ENCODE assay signal across 22 cellular contexts in the genomic region with DNA sequence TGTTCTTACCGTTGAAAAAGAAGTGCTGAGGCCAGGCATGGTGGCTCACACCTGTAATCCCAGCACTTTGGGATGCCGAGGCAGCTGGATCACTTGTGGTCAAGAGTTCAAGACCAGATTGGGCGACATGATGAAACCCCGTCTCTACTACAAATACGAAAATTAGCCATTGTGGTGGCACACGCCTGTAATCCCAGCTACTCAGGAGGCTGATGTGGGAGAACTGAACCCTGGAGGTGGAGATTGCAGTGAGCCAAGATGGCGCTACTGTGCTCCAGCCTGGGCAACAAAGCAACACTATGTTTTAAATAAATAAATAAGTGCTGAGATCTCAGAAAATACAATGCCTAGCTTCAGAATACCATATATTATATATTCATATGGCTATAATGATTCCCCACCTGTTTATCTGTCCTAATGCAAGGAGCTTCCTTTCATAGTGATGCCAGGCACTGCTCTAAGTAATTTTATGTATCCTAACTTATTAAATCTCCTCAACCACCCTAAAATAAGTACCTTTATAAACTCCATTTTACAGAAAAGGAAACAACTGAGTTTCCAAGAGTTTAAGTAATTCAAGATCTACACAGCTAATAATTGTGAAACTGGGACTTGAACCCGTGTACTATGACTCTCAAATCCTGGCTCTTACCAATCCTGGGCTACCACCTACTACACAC. TPM values are rescaled to one million over a fixed set of nuclear protein-coding genes. Genes with fewer than 3 reads are reported as not detected.
DNase-seq lines count a peak whose midpoint lies in the region; ATAC-seq and TF ChIP-seq lines count a peak whose summit lies in the region.
"Had no signal": no experiment of that assay in that cellular context is flagged by ENCODE, and none has a peak within 500 bp of the region (broad histone marks: within the 10 kb centered on the region; RNA-seq: fewer than 3 reads in every experiment).

No MANE protein-coding gene starts in this region.

- H3K9me3 ChIP-seq in Panc1 (ENCODE audit: control insufficient read depth, insufficient read depth, low read depth, low read length) (no peaks in the 10 kb centered on the region), MM.1S (replicated peaks; ENCODE audit: insufficient read depth, low read length) (no peaks in the 10 kb centered on the region)
- H3K9me3 ChIP-seq: adrenal gland, MG63, thoracic aorta had no signal

- H2AFZ ChIP-seq in MM.1S (ENCODE audit: low read length), result no peak overlapping the region

- H3K9me3 Mint-ChIP-seq in activated CD8-positive, alpha-beta memory T cell treated with anti-CD3 and anti-CD28 coated beads, Interleukin-2, amount 10 ng/mL, durations not matched to agents 7 days and 5 days (ENCODE audit: low read depth), result no peaks in the 10 kb centered on the region
- no peaks in the 10 kb centered on the region for H3K9me3 Mint-ChIP-seq in stimulated activated effector memory CD8-positive, alpha-beta T cell treated with anti-CD3 and anti-CD28 coated beads, Interleukin-12 subunit alpha, Interleukin-12 subunit beta, amount 100 ng/mL, for 72 hours
- H3K9me3 Mint-ChIP-seq: CD4-positive, CD25-positive, alpha-beta regulatory T cell; effector memory CD8-positive, alpha-beta T cell; neural crest cell had no signal

- peak overlapping the region; percentile 7 for H3K27ac Mint-ChIP-seq in activated CD8-positive, alpha-beta memory T cell treated with anti-CD3 and anti-CD28 coated beads, Interleukin-2, amount 10 ng/mL, durations not matched to agents 7 days and 5 days
- H3K27ac Mint-ChIP-seq in stimulated activated effector memory CD8-positive, alpha-beta T cell treated with anti-CD3 and anti-CD28 coated beads, Interleukin-12 subunit alpha, Interleukin-12 subunit beta, amount 100 ng/mL, for 72 hours, result peak overlapping the region; percentile 13

- peaks cover 16% of the 10 kb centered on the region for H3K36me3 ChIP-seq in Panc1 (ENCODE audit: control insufficient read depth, insufficient read depth, low read length)
- H3K36me3 ChIP-seq in MM.1S (replicated peaks; ENCODE audit: insufficient read depth, low read length), result no peaks in the 10 kb centered on the region
- H3K36me3 ChIP-seq: adrenal gland, thoracic aorta had no signal

- H4K20me1 ChIP-seq in MM.1S (ENCODE audit: insufficient read depth, low read length), result no peaks in the 10 kb centered on the region

- BruUV-seq in Panc1 (replicated peaks; lab: Mats Ljungman, UMichigan), result no TSS peak

- no peak overlapping the region for H3K4me2 ChIP-seq in MM.1S (ENCODE audit: low read depth, low read length)

- no peak for ATAC-seq in activated CD8-positive, alpha-beta memory T cell treated with anti-CD3 and anti-CD28 coated beads, Interleukin-2, amount 10 ng/mL, durations not matched to agents 7 days and 5 days
- ATAC-seq in Panc1 (no peak), GM19397 (IDR thresholded peaks at IDR 0.05; ENCODE audit: unreplicated experiment) (no peak)
- no peak for ATAC-seq in stimulated activated effector memory CD8-positive, alpha-beta T cell treated with anti-CD3 and anti-CD28 coated beads, Interleukin-12 subunit alpha, Interleukin-12 subunit beta, amount 100 ng/mL, for 72 hours
- ATAC-seq: effector memory CD8-positive, alpha-beta T cell had no signal

- POLR2A ChIA-PET in Panc1 (lab: Charles Lee), result interaction anchor here (0.6 to 2.3 kb wide), 9 partner anchors 35 to 1361 kb away, joined by 3 to 11 read pairs (median 3); no protein-coding TSS in a partner anchor

- H3F3A ChIP-seq in MM.1S (ENCODE audit: insufficient read depth, low read length), result peaks cover 18% of the 10 kb centered on the region; the same call in 1 of the 2 replicates

- H3K36me3 Mint-ChIP-seq in activated CD8-positive, alpha-beta memory T cell treated with anti-CD3 and anti-CD28 coated beads, Interleukin-2, amount 10 ng/mL, durations not matched to agents 7 days and 5 days, result peaks cover 31% of the 10 kb centered on the region
- peaks cover 51% of the 10 kb centered on the region for H3K36me3 Mint-ChIP-seq in stimulated activated effector memory CD8-positive, alpha-beta T cell treated with anti-CD3 and anti-CD28 coated beads, Interleukin-12 subunit alpha, Interleukin-12 subunit beta, amount 100 ng/mL, for 72 hours
- H3K36me3 Mint-ChIP-seq: CD4-positive, CD25-positive, alpha-beta regulatory T cell had no signal

- peaks cover 75% of the 10 kb centered on the region for H3K4me1 ChIP-seq in Panc1 (ENCODE audit: control insufficient read depth, insufficient read depth, low read length)
- H3K4me1 ChIP-seq in MM.1S (ENCODE audit: low read length), result peaks cover 11% of the 10 kb centered on the region; the same call in 1 of the 2 replicates

- peaks cover 80% of the 10 kb centered on the region for H3K4me1 Mint-ChIP-seq in activated CD8-positive, alpha-beta memory T cell treated with anti-CD3 and anti-CD28 coated beads, Interleukin-2, amount 10 ng/mL, durations not matched to agents 7 days and 5 days
- H3K4me1 Mint-ChIP-seq in stimulated activated effector memory CD8-positive, alpha-beta T cell treated with anti-CD3 and anti-CD28 coated beads, Interleukin-12 subunit alpha, Interleukin-12 subunit beta, amount 100 ng/mL, for 72 hours, result peaks cover 57% of the 10 kb centered on the region

- H3K27me3 Mint-ChIP-seq in activated CD8-positive, alpha-beta memory T cell treated with anti-CD3 and anti-CD28 coated beads, Interleukin-2, amount 10 ng/mL, durations not matched to agents 7 days and 5 days, result no peaks in the 10 kb centered on the region
- H3K27me3 Mint-ChIP-seq: CD4-positive, CD25-positive, alpha-beta regulatory T cell; effector memory CD8-positive, alpha-beta T cell had no signal

- TF ChIP-seq CTCF in Panc1 (IDR thresholded peaks at IDR 0.05) (no peak), choroid plexus epithelial cell (conservative IDR thresholded peaks at IDR 0.05; ENCODE audit: low read depth, low read length) (no peak), MM.1S (IDR thresholded peaks at IDR 0.05; ENCODE audit: low read length) (no peak)

- in situ Hi-C loops in Panc1 (cut with HindIII; ENCODE audit: low pct_unique_long_range_greater_than_20kb, low sequenced_read_pairs), result no loop called here

- CTCF ChIA-PET in activated CD8-positive, alpha-beta memory T cell treated with anti-CD3 and anti-CD28 coated beads, Interleukin-2, amount 10 ng/mL, durations not matched to agents 7 days and 5 days (lab: Charles Lee), result interaction anchor here (1.4 to 6.0 kb wide), 5 partner anchors 8 to 207 kb away, joined by 3 to 86 read pairs (median 4); partner anchors contain the start of gene PHLDA1
- CTCF ChIA-PET in Panc1 (lab: Charles Lee), result interaction anchor here (0.6 kb wide), 1 partner anchor 515 kb away, joined by 5 read pairs; no protein-coding TSS in a partner anchor

- intact Hi-C loops in Panc1 (cut with micrococcal nuclease; ENCODE audit: unreplicated experiment), result loop anchor here (2.0 to 10.0 kb wide), 4 partner anchors 42 to 317 kb away; no protein-coding TSS in a partner anchor

- no peaks in the 10 kb centered on the region for H3K27me3 ChIP-seq in Panc1 (ENCODE audit: control insufficient read depth, insufficient read depth, low read length)
- no peaks in the 10 kb centered on the region for H3K27me3 ChIP-seq in MM.1S (replicated peaks; ENCODE audit: insufficient read depth, low read length)
- H3K27me3 ChIP-seq: adrenal gland, MG63 had no signal

- peaks cover 11% of the 10 kb centered on the region for H3K79me2 ChIP-seq in MM.1S (ENCODE audit: low read length)

- H3K4me3 Mint-ChIP-seq in activated CD8-positive, alpha-beta memory T cell treated with anti-CD3 and anti-CD28 coated beads, Interleukin-2, amount 10 ng/mL, durations not matched to agents 7 days and 5 days, result no peak overlapping the region
- no peak overlapping the region for H3K4me3 Mint-ChIP-seq in stimulated activated effector memory CD8-positive, alpha-beta T cell treated with anti-CD3 and anti-CD28 coated beads, Interleukin-12 subunit alpha, Interleukin-12 subunit beta, amount 100 ng/mL, for 72 hours
- H3K4me3 Mint-ChIP-seq: CD4-positive, CD25-positive, alpha-beta regulatory T cell; effector memory CD8-positive, alpha-beta T cell; neural crest cell had no signal

- H3K4me3 ChIP-seq in Panc1 (ENCODE audit: low read depth in 2 of 2, low read length in 2 of 2), result no peak overlapping the region
- H3K4me3 ChIP-seq in choroid plexus epithelial cell (ENCODE audit: low read depth, low read length), result no peak overlapping the region
- H3K4me3 ChIP-seq in MM.1S (ENCODE audit: low read length), result no peak overlapping the region
- H3K4me3 ChIP-seq: adrenal gland, MG63, thoracic aorta had no signal

- DNase-seq in activated CD8-positive, alpha-beta memory T cell treated with anti-CD3 and anti-CD28 coated beads, Interleukin-2, amount 10 ng/mL, durations not matched to agents 7 days and 5 days, result no peak
- DNase-seq in activated CD8-positive, alpha-beta memory T cell treated with anti-CD3 and anti-CD28 coated beads, Interleukin-2, amount 50 U/mL, for 4 hours, result no peak
- no peak for DNase-seq in Panc1 (ENCODE audit: low read depth, low spot score)
- peak; percentile 32 for DNase-seq in choroid plexus epithelial cell (ENCODE audit: low read depth)
- DNase-seq in stimulated activated effector memory CD8-positive, alpha-beta T cell treated with anti-CD3 and anti-CD28 coated beads, Interleukin-12 subunit alpha, Interleukin-12 subunit beta, amount 100 ng/mL, for 72 hours (ENCODE audit: low spot score in 2 of 2), result no peak
- no peak for DNase-seq in MM.1S
- DNase-seq in NCI-H82 (lab: John Stamatoyannopoulos, UW), result no peak
- DNase-seq: activated CD8-positive, alpha-beta memory T cell treated with anti-CD3 and anti-CD28 coated beads for 24 hours; activated effector memory CD4-positive, alpha-beta T cell treated with Interleukin-2 at 50 U/mL for 16 hours; adrenal gland; CD4-positive, CD25-positive, alpha-beta regulatory T cell; cerebellar nuclear complex; effector memory CD8-positive, alpha-beta T cell; GOT3; MG63; midbrain; NCI-H1694; Right ventricle myocardium superior had no signal

- H3K27ac ChIP-seq in Panc1 (ENCODE audit: low read length), result peak overlapping the region; percentile 100
- H3K27ac ChIP-seq in MM.1S (ENCODE audit: low read length), result no peak overlapping the region
- H3K27ac ChIP-seq: adrenal gland, thoracic aorta, VCaP had no signal

- H3K9me2 ChIP-seq in MM.1S (replicated peaks; ENCODE audit: insufficient read depth, low read length), result no peaks in the 10 kb centered on the region

- no peak overlapping the region for H3K9ac ChIP-seq in MM.1S (ENCODE audit: low read length)

RNA-seq across cellular contexts. Expression of gene PHLDA1, which starts 7.3 kb away (rescaled TPM):
- 10 to 100 TPM; 36.8 to 95.6 TPM for total RNA-seq in activated CD8-positive, alpha-beta memory T cell treated with anti-CD3 and anti-CD28 coated beads, Interleukin-2, amount 10 ng/mL, durations not matched to agents 7 days and 5 days
- 159 TPM for total RNA-seq in Panc1 (2021; ENCODE audit: unreplicated experiment)
- polyA plus RNA-seq in Panc1 (2012; ENCODE audit: insufficient read length), result 124 TPM
